In the genomic region with DNA sequence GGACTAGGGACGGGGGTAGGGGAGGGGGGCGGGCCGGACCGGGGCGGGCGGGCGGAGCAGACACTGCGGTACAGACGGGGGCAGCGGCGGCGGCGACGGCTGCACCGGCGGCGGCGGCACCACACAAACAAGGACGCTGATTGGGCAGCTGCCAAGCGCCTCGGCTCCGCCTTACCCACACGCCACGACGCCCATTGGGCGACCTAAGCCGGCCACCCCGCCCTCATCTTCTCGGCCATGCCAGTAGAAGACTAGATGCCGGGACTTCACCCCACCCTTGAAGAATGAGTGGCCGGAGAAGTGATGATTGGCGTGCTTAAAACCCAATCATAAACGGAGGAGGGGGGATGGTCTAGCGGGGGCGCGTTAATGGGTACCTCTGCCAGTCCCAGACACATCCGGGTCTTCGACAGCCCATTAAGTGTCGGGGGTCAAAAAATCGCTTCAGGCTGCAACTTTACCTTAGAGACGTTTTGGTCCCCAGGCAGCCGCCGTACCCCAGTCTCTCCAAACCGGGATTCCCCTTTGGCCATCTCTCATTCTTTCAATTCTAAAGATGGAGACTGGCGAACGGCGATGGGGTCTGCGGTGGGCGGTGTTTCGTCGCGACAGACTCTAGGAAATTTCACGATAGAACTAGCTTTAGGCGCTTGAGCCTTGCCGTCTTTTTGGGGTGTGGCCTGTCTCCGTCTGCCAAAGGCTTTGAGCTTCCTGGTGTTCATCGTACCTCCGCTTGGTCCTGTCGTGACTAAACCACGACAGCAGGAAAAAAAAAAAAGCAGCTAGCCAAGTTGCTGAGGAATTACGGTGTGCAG, we compare ENCODE assay signal across 8 cellular contexts. TPM values are rescaled to one million over a fixed set of nuclear protein-coding genes. Genes with fewer than 3 reads are reported as not detected.
DNase-seq lines count a peak whose midpoint lies in the region; ATAC-seq and TF ChIP-seq lines count a peak whose summit lies in the region.

A gene (minus strand): TSS at position 135 of the 815 bp plus-strand sequence. CDS start 94,625 bp downstream, outside the sequence.

- DNase-seq in DMS53 treated with DMSO at 0.1 percent for 48 hours (lab: John Stamatoyannopoulos, UW; ENCODE audit: unreplicated experiment) = peak; percentile 99
- DNase-seq in Peyer's patch = peak; percentile 98 to 100 (median 99)
- peak; percentile 98 for DNase-seq in activated T-cell treated with anti-CD3 and anti-CD28 coated beads, Interleukin-2, amount 50 U/mL, for 48 hours
- peak; percentile 97 for DNase-seq in esophagus squamous epithelium (lab: John Stamatoyannopoulos, UW)
- peak; percentile 100 for DNase-seq in myocyte (ENCODE audit: low read depth)
- peak; percentile 95 to 99 for DNase-seq in stimulated activated CD8-positive, alpha-beta memory T cell treated with anti-CD3 and anti-CD28 coated beads, Interleukin-7, amount 100 ng/mL, for 48 hours (ENCODE audit: extremely low read depth in 1 of 2, low read depth in 1 of 2)

- H3K79me2 ChIP-seq in KMS-11 (ENCODE audit: insufficient read depth, low read depth) = peaks cover 53% of the 10 kb centered on the region

- H3K27me3 ChIP-seq in KMS-11 (ENCODE audit: insufficient read depth, low read depth) (no peaks in the 10 kb centered on the region), Peyer's patch (no peaks in the 10 kb centered on the region), esophagus squamous epithelium (no peaks in the 10 kb centered on the region)

- peak within 1 kb of the TSS; percentile 72 for H3K4me2 ChIP-seq in KMS-11

- peaks cover 31% of the 10 kb centered on the region for H4K20me1 ChIP-seq in KMS-11 (ENCODE audit: insufficient read depth)

- H3K27ac ChIP-seq in KMS-11 = peak within 1 kb of the TSS; percentile 63
- peak within 1 kb of the TSS; percentile 88 to 97 (median 88) for H3K27ac ChIP-seq in Peyer's patch
- H3K27ac ChIP-seq in esophagus squamous epithelium = peak within 1 kb of the TSS; percentile 86 to 97 (median 91)

- intact Hi-C loops in esophagus squamous epithelium (cut with DNase I) = no loop called here

- H2AFZ ChIP-seq in KMS-11 (ENCODE audit: low read depth) = peak within 1 kb of the TSS; percentile 80

- H3K9ac ChIP-seq in KMS-11 = peak within 1 kb of the TSS; percentile 76

- TF ChIP-seq CTCF in KMS-11 (conservative IDR thresholded peaks at IDR 0.05; ENCODE audit: low read depth, low read length) (no peak), Peyer's patch (IDR thresholded peaks at IDR 0.05) (peak in 1 of 6 experiments; percentile 3), esophagus squamous epithelium (IDR thresholded peaks at IDR 0.05) (peak in 1 of 6 experiments; percentile 5)

- H3K36me3 ChIP-seq in KMS-11 (ENCODE audit: insufficient read depth) = no peaks in the 10 kb centered on the region
- H3K36me3 ChIP-seq in Peyer's patch = peaks cover 0 to 3% (median 0%) of the 10 kb centered on the region in 3 donors
- no peaks in the 10 kb centered on the region for H3K36me3 ChIP-seq in esophagus squamous epithelium

- peak; percentile 91 for ATAC-seq in GM21737 (IDR thresholded peaks at IDR 0.05; ENCODE audit: unreplicated experiment)

- H3K9me3 ChIP-seq in Peyer's patch (no peaks in the 10 kb centered on the region), esophagus squamous epithelium (no peaks in the 10 kb centered on the region)

- H3K4me3 ChIP-seq in KMS-11 (IDR thresholded peaks at IDR 0.05; ENCODE audit: insufficient read depth, low read depth, low read length) (peak within 1 kb of the TSS; percentile 100), Peyer's patch (peak within 1 kb of the TSS; percentile 80 to 92 (median 83)), esophagus squamous epithelium (peak within 1 kb of the TSS; percentile 65 to 95 (median 84))

- peak in 1 of 2 donors; percentile 17 for TF ChIP-seq POLR2A in Peyer's patch (IDR thresholded peaks at IDR 0.05)
- TF ChIP-seq POLR2A in esophagus squamous epithelium (IDR thresholded peaks at IDR 0.05) = peak in 2 of 4 donors; percentile 15 to 64

- H3K4me1 ChIP-seq in KMS-11 (ENCODE audit: low read depth, poor library complexity, severe bottlenecking) (peaks cover 43% of the 10 kb centered on the region), Peyer's patch (peaks cover 0 to 33% (median 9%) of the 10 kb centered on the region in 4 donors), esophagus squamous epithelium (peaks cover 26 to 53% (median 30%) of the 10 kb centered on the region in 3 donors)

- 0 to 2% methylated on average over 24 to 42 of the region's 61 CpGs for WGBS in esophagus squamous epithelium, 2 donors

RNA-seq across cellular contexts. Expression of the gene that starts here (rescaled TPM):
- total RNA-seq in Peyer's patch = 10 to 100 TPM; 22.3 to 65.2 (median 24.7) TPM
- 10 to 100 TPM in 3 of 4 donors, 1 to 10 TPM in 1; 9.7 to 16.6 (median 12.0) TPM for total RNA-seq in esophagus squamous epithelium
- total RNA-seq in myocyte = 4.9 and 9.8 TPM in 2 replicates
- 11.9 TPM for polyA plus RNA-seq in myocyte (2012)

Comparison
In these comparisons a context has a peak if more than half of its experiments do, and no peak if none do; other contexts are left out.
1. Peak in every context shown above with its lines: DNase-seq, ATAC-seq, H3K4me3 ChIP-seq and H3K27ac ChIP-seq.